18 cellular contexts compared by ENCODE assay signal in genomic region chr5:103487822-103488493, GRCh38.
A peak's percentile ranks its signal among the peaks of the same experiment; 100 is the strongest.
DNase-seq lines count a peak whose midpoint lies in the region; ATAC-seq and TF ChIP-seq lines count a peak whose summit lies in the region.
"Had no signal": no experiment of that assay in that cellular context is flagged by ENCODE, and none has a peak within 500 bp of the region (broad histone marks: within the 10 kb centered on the region; RNA-seq: fewer than 3 reads in every experiment).

No MANE protein-coding gene starts in this region.

- DNase-seq in NCI-H1048 (lab: John Stamatoyannopoulos, UW), result no peak
- DNase-seq in endodermal cell, result no peak
- no peak for DNase-seq in PC-9
- DNase-seq in NCI-H82 treated with DMSO at 0.1 percent for 48 hours (lab: John Stamatoyannopoulos, UW; ENCODE audit: unreplicated experiment), result no peak
- DNase-seq: activated CD4-positive, alpha-beta T cell treated with anti-CD3 and anti-CD28 coated beads for 48 hours; activated T-cell treated with anti-CD3 and anti-CD28 coated beads, Interleukin-2, amount 50 U/mL, for 72 hours; Caco-2; cortex of kidney; mammary epithelial cell; NCI-H1105; NCI-H345; T-helper 1 cell had no signal

- H3K79me2 ChIP-seq in ACC112 (ENCODE audit: control insufficient read depth, insufficient read depth, low read length, unreplicated experiment) (no peaks in the 10 kb centered on the region), PC-9 (ENCODE audit: low read depth) (no peaks in the 10 kb centered on the region)

- no peaks in the 10 kb centered on the region for H3K36me3 Mint-ChIP-seq in endodermal cell (ENCODE audit: low read depth)

- no peak overlapping the region for H3K27ac Mint-ChIP-seq in endodermal cell
- H3K27ac Mint-ChIP-seq: activated T-cell treated with anti-CD3 and anti-CD28 coated beads, Interleukin-2, amount 50 U/mL, for 72 hours had no signal

- H3K27me3 ChIP-seq in ACC112 (ENCODE audit: insufficient read depth, low read length) (no peaks in the 10 kb centered on the region), endodermal cell (ENCODE audit: control insufficient read depth, insufficient read depth, low read length, poor library complexity, severe bottlenecking) (no peaks in the 10 kb centered on the region), PC-9 (ENCODE audit: insufficient read depth, low read depth) (no peaks in the 10 kb centered on the region)
- H3K27me3 ChIP-seq: tibial nerve had no signal

- no peak overlapping the region for H3K4me3 Mint-ChIP-seq in endodermal cell
- H3K4me3 Mint-ChIP-seq: activated T-cell treated with anti-CD3 and anti-CD28 coated beads, Interleukin-2, amount 50 U/mL, for 72 hours had no signal

- no peaks in the 10 kb centered on the region for H3K9me3 Mint-ChIP-seq in endodermal cell
- H3K9me3 Mint-ChIP-seq: activated T-cell treated with anti-CD3 and anti-CD28 coated beads, Interleukin-2, amount 50 U/mL, for 72 hours had no signal

- H3K4me1 ChIP-seq in ACC112 (ENCODE audit: control insufficient read depth, insufficient read depth, low read length, unreplicated experiment), result no peaks in the 10 kb centered on the region
- H3K4me1 ChIP-seq in endodermal cell (ENCODE audit: control insufficient read depth, insufficient read depth, low read length), result no peaks in the 10 kb centered on the region
- no peaks in the 10 kb centered on the region for H3K4me1 ChIP-seq in PC-9 (replicated peaks; ENCODE audit: insufficient read depth)
- H3K4me1 ChIP-seq: Caco-2 had no signal

- CTCF ChIA-PET in PC-9 (lab: Charles Lee), result no interaction called here

- ATAC-seq in GM19351 (IDR thresholded peaks at IDR 0.05; ENCODE audit: unreplicated experiment), result peak; percentile 69
- ATAC-seq in HG02759 (IDR thresholded peaks at IDR 0.05; ENCODE audit: unreplicated experiment), result peak; percentile 69
- ATAC-seq in HG03565 (IDR thresholded peaks at IDR 0.05; ENCODE audit: unreplicated experiment), result peak; percentile 47
- ATAC-seq: activated T-cell treated with anti-CD3 and anti-CD28 coated beads, Interleukin-2, amount 50 U/mL, for 72 hours; HepG2 had no signal

- H3K9me3 ChIP-seq in endodermal cell (ENCODE audit: control insufficient read depth, low read length), result no peaks in the 10 kb centered on the region
- H3K9me3 ChIP-seq in PC-9 (ENCODE audit: insufficient read depth, low read depth), result no peaks in the 10 kb centered on the region
- H3K9me3 ChIP-seq: Caco-2, tibial nerve had no signal

- no peak overlapping the region for H3K4me2 ChIP-seq in PC-9

- peaks cover 3% of the 10 kb centered on the region for H3K4me1 Mint-ChIP-seq in endodermal cell

- TF ChIP-seq CTCF in endodermal cell (conservative IDR thresholded peaks at IDR 0.05) (no peak), PC-9 (conservative IDR thresholded peaks at IDR 0.05) (no peak)

- no peaks in the 10 kb centered on the region for H3K36me3 ChIP-seq in ACC112 (ENCODE audit: insufficient read depth, low read length)
- no peaks in the 10 kb centered on the region for H3K36me3 ChIP-seq in endodermal cell (ENCODE audit: control insufficient read depth, insufficient read depth, low read length)
- no peaks in the 10 kb centered on the region for H3K36me3 ChIP-seq in PC-9 (ENCODE audit: low read depth)
- H3K36me3 ChIP-seq: tibial nerve had no signal

- no peaks in the 10 kb centered on the region for H3F3A ChIP-seq in PC-9 (ENCODE audit: insufficient read depth, low read depth)

- H3K27me3 Mint-ChIP-seq in endodermal cell (ENCODE audit: insufficient read depth), result no peaks in the 10 kb centered on the region

- POLR2A ChIA-PET in PC-9 (lab: Charles Lee; ENCODE audit: unreplicated experiment), result no interaction called here

- BruUV-seq in PC-9 (replicated peaks; lab: Mats Ljungman, UMichigan), result no TSS peak

- H2AFZ ChIP-seq in ACC112 (ENCODE audit: low read length, unreplicated experiment) (peak overlapping the region; percentile 56), PC-9 (no peak overlapping the region)

- intact Hi-C loops in PC-9 (cut with micrococcal nuclease; ENCODE audit: unreplicated experiment), result no loop called here

- no peaks in the 10 kb centered on the region for H3K9me2 ChIP-seq in PC-9 (ENCODE audit: insufficient read depth)

- H3K4me3 ChIP-seq in ACC112 (ENCODE audit: low read depth, low read length), result no peak overlapping the region
- no peak overlapping the region for H3K4me3 ChIP-seq in endodermal cell (ENCODE audit: low read length)
- no peak overlapping the region for H3K4me3 ChIP-seq in PC-9
- H3K4me3 ChIP-seq: tibial nerve had no signal

- H3K9ac ChIP-seq in endodermal cell (ENCODE audit: extremely low read depth, low read length, poor library complexity, severe bottlenecking), result no peak overlapping the region

- H3K27ac ChIP-seq in ACC112 (ENCODE audit: low read depth, low read length), result no peak overlapping the region
- H3K27ac ChIP-seq in endodermal cell (ENCODE audit: low read depth, low read length), result no peak overlapping the region
- no peak overlapping the region for H3K27ac ChIP-seq in PC-9
- H3K27ac ChIP-seq: tibial nerve had no signal

- no peaks in the 10 kb centered on the region for H4K20me1 ChIP-seq in PC-9 (ENCODE audit: insufficient read depth)

- WGBS in endodermal cell (ENCODE audit: insufficient coverage in 1 of 2, insufficient read length in 1 of 2), 2 experiments, result 93 to 100% methylated on average over 2 to 3 of the region's 3 CpGs
